Comparison of ENCODE assay signal across 24 cellular contexts in the genomic region with DNA sequence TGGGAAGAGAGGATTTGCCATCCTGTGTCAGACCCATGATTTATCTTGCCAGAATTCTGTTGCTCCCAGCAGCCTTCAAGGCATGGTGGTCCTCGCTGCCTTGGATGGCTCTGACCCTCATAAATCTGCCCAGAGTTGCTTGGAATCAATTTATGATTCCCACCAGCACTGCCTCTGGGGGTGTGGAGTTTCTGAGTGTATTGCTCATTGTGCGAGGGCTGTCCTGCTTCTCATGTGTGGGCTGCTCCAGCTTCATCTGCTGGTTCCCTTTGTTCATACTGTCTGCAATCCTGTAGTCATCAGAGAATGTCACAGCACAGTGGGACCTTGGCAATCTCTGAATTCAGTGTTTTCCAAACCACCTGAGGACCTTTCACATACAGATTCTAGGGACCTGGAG.
"Had no signal": no experiment of that assay in that cellular context is flagged by ENCODE, and none has a peak within 500 bp of the region (broad histone marks: within the 10 kb centered on the region; RNA-seq: fewer than 3 reads in every experiment).

No MANE protein-coding gene starts in this region.

- H3K27ac ChIP-seq: brain microvascular endothelial cell, SJSA1 had no signal

- H3K4me3 ChIP-seq: K562, SJSA1 had no signal

- H3K36me3 ChIP-seq: brain microvascular endothelial cell, SJSA1 had no signal

- H3K27me3 ChIP-seq: brain microvascular endothelial cell, SJSA1 had no signal

- H3K9me3 ChIP-seq: SJSA1, SK-N-SH had no signal

- FAIRE-seq: K562, TTC549 had no signal

- DNase-seq: activated CD4-positive, alpha-beta T cell treated with anti-CD3 and anti-CD28 coated beads for 36 hours; activated CD4-positive, alpha-beta T cell treated with anti-CD3 and anti-CD28 coated beads, Interleukin-2, amount 10 ng/mL, durations not matched to agents 7 days and 5 days; activated CD4-positive, alpha-beta T cell treated with anti-CD3 and anti-CD28 coated beads, Interleukin-2, amount 50 U/mL, for 48 hours; activated CD8-positive, alpha-beta T cell treated with anti-CD3 and anti-CD28 coated beads, Interleukin-2, amount 10 ng/mL, durations not matched to agents 7 days and 5 days; activated naive CD4-positive, alpha-beta T cell treated with anti-CD3 and anti-CD28 coated beads, Interleukin-2, amount 10 ng/mL, durations not matched to agents 7 days and 5 days; activated naive CD8-positive, alpha-beta T cell treated with anti-CD3 and anti-CD28 coated beads, Interleukin-2, amount 50 U/mL, for 24 hours; activated T-cell treated with anti-CD3 and anti-CD28 coated beads, Interleukin-2, amount 50 U/mL, for 24 hours; brain microvascular endothelial cell; NCI-H1092 treated with DMSO at 0.1 percent for 48 hours; NCI-H1417; NCI-H146; NCI-H187; NCI-H2029 treated with DMSO at 0.1 percent for 48 hours; NCI-H2171 treated with DMSO at 0.1 percent for 48 hours; NCI-H2227 treated with DMSO at 0.1 percent for 48 hours; NCI-H446 treated with DMSO at 0.1 percent for 48 hours; NCI-H524; NCI-H69; SHP77 treated with DMSO at 0.1 percent for 48 hours; SK-N-SH had no signal

- ATAC-seq: activated CD4-positive, alpha-beta T cell treated with anti-CD3 and anti-CD28 coated beads for 36 hours; activated CD8-positive, alpha-beta T cell treated with anti-CD3 and anti-CD28 coated beads, Interleukin-2, amount 10 ng/mL, durations not matched to agents 7 days and 5 days; activated naive CD8-positive, alpha-beta T cell treated with anti-CD3 and anti-CD28 coated beads, Interleukin-2, amount 50 U/mL, for 24 hours; K562; Panc1 had no signal
